Comparison of ENCODE assay signal across 8 cellular contexts in the genomic region with DNA sequence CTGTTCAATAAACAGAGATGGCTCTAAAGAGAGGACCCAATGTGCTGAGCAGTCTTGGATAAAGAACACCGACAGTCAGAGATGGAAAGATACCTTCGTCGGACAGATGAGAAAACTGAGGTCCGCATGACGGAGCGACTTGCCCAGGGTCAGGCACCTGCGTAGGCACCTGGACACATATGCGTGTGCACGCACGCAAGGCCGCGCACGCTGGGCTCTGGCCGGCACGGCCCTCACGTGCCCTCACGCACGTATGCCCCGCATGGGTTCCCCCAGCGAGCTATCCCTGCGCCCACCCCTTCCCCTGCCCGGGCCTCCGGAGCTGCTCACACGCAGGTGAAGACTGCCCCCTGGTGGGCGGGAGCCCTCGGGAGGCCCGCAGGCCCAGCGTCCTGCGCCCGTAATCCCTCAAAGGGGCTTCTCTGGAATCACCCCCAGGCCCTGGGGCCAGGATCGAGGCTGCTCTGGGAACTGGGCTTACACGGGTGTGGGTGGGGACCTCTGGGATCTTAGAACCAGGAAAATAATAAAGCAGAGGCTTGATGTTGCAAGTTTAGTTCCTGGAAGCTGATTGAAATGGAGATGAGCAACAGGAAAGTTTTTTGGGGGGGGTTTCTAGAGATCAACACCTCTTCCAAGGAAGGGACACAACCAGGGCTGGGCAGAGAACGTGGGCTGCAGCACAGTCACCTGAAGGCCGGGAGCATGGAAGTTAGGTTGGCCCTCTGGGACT.
A peak's percentile ranks its signal among the peaks of the same experiment; 100 is the strongest.
DNase-seq lines count a peak whose midpoint lies in the region; ATAC-seq, FAIRE-seq and TF ChIP-seq lines count a peak whose summit lies in the region.

No MANE protein-coding gene starts in this region.

- peak; percentile 43 for DNase-seq in D341Med (ENCODE audit: low spot score)
- DNase-seq in HT1080 (ENCODE audit: low read depth): peak; percentile 26
- peak; percentile 55 for DNase-seq in UCSD-AML1 (lab: John Stamatoyannopoulos, UW; ENCODE audit: unreplicated experiment)
- no peak for DNase-seq in GM12878 (ENCODE audit: low read depth, low spot score)
- DNase-seq in iPS DF 6.9 (ENCODE audit: low read depth, low spot score): peak; percentile 63
- peak; percentile 88 for DNase-seq in spleen
- DNase-seq in NCI-H2081 treated with DMSO at 0.1 percent for 48 hours (lab: John Stamatoyannopoulos, UW): no peak

- H3K4me3 ChIP-seq in GM12878: no peak overlapping the region
- no peak overlapping the region; the same call in 1 of the 2 replicates for H3K4me3 ChIP-seq in iPS DF 6.9 (ENCODE audit: low read length)
- peak overlapping the region in 4 of 8 donors; percentile 10 to 36 (median 15) for H3K4me3 ChIP-seq in spleen

- peak; percentile 58 for TF ChIP-seq RAD21 in GM12878 (IDR thresholded peaks at IDR 0.05; ENCODE audit: insufficient read depth, low read depth, low read length)

- no peak overlapping the region for H3K9ac ChIP-seq in GM12878 (ENCODE audit: control insufficient read depth, insufficient read depth, low read length)

- no TSS peak for BruUV-seq in GM12878 (replicated peaks; lab: Mats Ljungman, UMichigan)

- H3K9me3 ChIP-seq in GM12878 (replicated peaks; ENCODE audit: control insufficient read depth, insufficient read depth, low read length) (no peaks in the 10 kb centered on the region; the same call in 2 of the 3 replicates), iPS DF 6.9 (ENCODE audit: control insufficient read depth, insufficient read depth, low read length) (no peaks in the 10 kb centered on the region), spleen (peaks cover 0 to 8% (median 6%) of the 10 kb centered on the region in 8 donors)

- TF ChIP-seq POLR2A in GM12878 (IDR thresholded peaks at IDR 0.05; ENCODE audit: low read depth, low read length): no peak
- no peak for TF ChIP-seq POLR2A in spleen (IDR thresholded peaks at IDR 0.05)

- CTCF ChIA-PET in GM12878 (lab: Yijun Ruan, JAX): interaction anchor here (1.0 to 1.4 kb wide), 6 partner anchors 10 to 1068 kb away, joined by 3 to 5 read pairs (median 4); no protein-coding TSS in a partner anchor

- RAD21 ChIA-PET in GM12878 (lab: Charles Lee; ENCODE audit: unreplicated experiment): no interaction called here

- no peak for FAIRE-seq in GM12878 (lab: Jason Lieb, UNC)

- H3K4me1 ChIP-seq in GM12878 (ENCODE audit: control insufficient read depth, insufficient read depth, low read length) (no peaks in the 10 kb centered on the region), iPS DF 6.9 (ENCODE audit: control insufficient read depth, insufficient read depth, low read length) (no peaks in the 10 kb centered on the region), spleen (peaks cover 0 to 27% (median 9%) of the 10 kb centered on the region in 6 donors)

- H3K36me3 ChIP-seq in GM12878 (ENCODE audit: control insufficient read depth in 2 of 2, insufficient read depth in 2 of 2, low read length in 1 of 2) (no peaks in the 10 kb centered on the region), iPS DF 6.9 (ENCODE audit: control insufficient read depth, insufficient read depth, low read length) (no peaks in the 10 kb centered on the region), spleen (peaks cover 0 to 4% (median 0%) of the 10 kb centered on the region in 6 donors)

- POLR2A ChIA-PET in GM12878 (lab: Charles Lee): no interaction called here

- SMC1A ChIA-PET in GM12878 (lab: Charles Lee; ENCODE audit: uncharacterized antibody, unreplicated experiment): no interaction called here

- ATAC-seq in GM12878 (peak; percentile 81), HG02884 (IDR thresholded peaks at IDR 0.05; ENCODE audit: unreplicated experiment) (no peak)

- H3K27me3 ChIP-seq in GM12878 (replicated peaks in 1 of 2; ENCODE audit: control insufficient read depth in 2 of 2, insufficient read depth in 2 of 2, low read length in 1 of 2): peaks cover 0 to 2% of the 10 kb centered on the region in 2 experiments; a peak in 1 of 4 replicates
- H3K27me3 ChIP-seq in iPS DF 6.9 (ENCODE audit: control insufficient read depth, insufficient read depth, low read length): no peaks in the 10 kb centered on the region
- peaks cover 0 to 32% (median 6%) of the 10 kb centered on the region in 7 donors for H3K27me3 ChIP-seq in spleen (replicated peaks in 1 of 7)

- intact Hi-C loops in GM12878 (cut with micrococcal nuclease; ENCODE audit: unreplicated experiment) (loop anchor here (5.0 kb wide), 1 partner anchor 1074 kb away; no protein-coding TSS in a partner anchor), spleen (cut with DNase I; ENCODE audit: low total_unique reads) (no loop called here)

- H3K4me2 ChIP-seq in GM12878 (ENCODE audit: control insufficient read depth, insufficient read depth): no peak overlapping the region; the same call in 1 of the 2 replicates

- H4K20me1 ChIP-seq in GM12878 (ENCODE audit: control insufficient read depth, insufficient read depth): no peaks in the 10 kb centered on the region

- WGBS in GM12878 (ENCODE audit: insufficient coverage, insufficient replicate concordance, low lambda C conversion rate, missing lambda C conversion rate): 14% methylated on average over 24 of the region's 34 CpGs
- WGBS in iPS DF 6.9 (ENCODE audit: insufficient coverage, insufficient read length): no CpG with 5 or more reads among the region's 34 CpGs
- whole genome bisulfite sequencing in spleen, 5 donors: 14 to 24% (median 17%) methylated on average over 23 to 34 of the region's 34 CpGs

- H2AFZ ChIP-seq in GM12878 (ENCODE audit: control insufficient read depth, low read depth, low read length): no peak overlapping the region

- TF ChIP-seq CTCF in GM12878 (IDR thresholded peaks at IDR 0.05 in 2 of 3, conservative IDR thresholded peaks at IDR 0.05 in 1 of 3; ENCODE audit: control insufficient read depth in 2 of 3, extremely low read depth in 1 of 3, insufficient read depth in 1 of 3, low read depth in 3 of 3, low read length in 3 of 3): peak; percentile 50 to 85 (median 75)
- TF ChIP-seq CTCF in spleen (IDR thresholded peaks at IDR 0.05 in 8 of 11, conservative IDR thresholded peaks at IDR 0.05 in 3 of 11): peak; percentile 32 to 90 (median 73)

- H3K79me2 ChIP-seq in GM12878 (ENCODE audit: control insufficient read depth, insufficient read depth, low read length): no peaks in the 10 kb centered on the region

- no peak for TF ChIP-seq EP300 in GM12878 (IDR thresholded peaks at IDR 0.05; ENCODE audit: borderline replicate concordance in 1 of 2, control insufficient read depth in 1 of 2, low read depth in 2 of 2, low read length in 2 of 2)

- H3K27ac ChIP-seq in GM12878 (ENCODE audit: control insufficient read depth, insufficient read depth): no peak overlapping the region
- no peak overlapping the region for H3K27ac ChIP-seq in iPS DF 6.9 (ENCODE audit: low read length)
- H3K27ac ChIP-seq in spleen: no peak overlapping the region

- in situ Hi-C loops in GM12878 (cut with MboI): no loop called here

TF ChIP-seq in GM12878, 131 proteins besides CTCF, POLR2A, EP300 and RAD21:
- TF ChIP-seq IKZF2 (IDR thresholded peaks at IDR 0.05) (no peak), BHLHE40 (IDR thresholded peaks at IDR 0.05; ENCODE audit: borderline replicate concordance in 1 of 2, low read depth in 2 of 2, low read length in 1 of 2) (peak; percentile 12 to 58; a peak in 2 of 4 replicates), IKZF1 (conservative IDR thresholded peaks at IDR 0.05) (no peak), SUPT20H (IDR thresholded peaks at IDR 0.05; ENCODE audit: borderline replicate concordance, control insufficient read depth, low read depth, low read length) (no peak), PML (IDR thresholded peaks at IDR 0.05; ENCODE audit: low read length) (no peak), SMC3 (IDR thresholded peaks at IDR 0.05; ENCODE audit: borderline replicate concordance, low read length) (peak; percentile 45; the same call in 1 of the 2 replicates)

Comparison
In these comparisons a context has a peak if more than half of its experiments do, and no peak if none do; other contexts are left out.
1. DNase-seq: peak in D341Med (single experiment), HT1080 (single experiment), UCSD-AML1 (single experiment), iPS DF 6.9 (single experiment) and spleen (single experiment); none in GM12878 (single experiment) and NCI-H2081 treated with DMSO at 0.1 percent for 48 hours (single experiment).